8 cellular contexts compared by ENCODE assay signal in genomic region chr6:80338201-80338836, GRCh38.
DNase-seq lines count a peak whose midpoint lies in the region; ATAC-seq and TF ChIP-seq lines count a peak whose summit lies in the region.

No MANE protein-coding gene starts in this region.

- TF ChIP-seq POLR2A in erythroblast (IDR thresholded peaks at IDR 0.05; ENCODE audit: low read length): no peak

- no peak overlapping the region for H3K18ac ChIP-seq in neuronal stem cell (ENCODE audit: low read length)

- H2BK12ac ChIP-seq in neuronal stem cell (ENCODE audit: low read length): no peak overlapping the region

- H3K4me2 ChIP-seq in neuronal stem cell (ENCODE audit: insufficient read depth, low read length, poor library complexity, severe bottlenecking): no peak overlapping the region

- no peak overlapping the region for H3K14ac ChIP-seq in neuronal stem cell (ENCODE audit: low read length)

- no peak overlapping the region for H2BK5ac ChIP-seq in neuronal stem cell (ENCODE audit: low read length)

- H3K79me1 ChIP-seq in neuronal stem cell (ENCODE audit: low read depth, low read length): no peaks in the 10 kb centered on the region

- ATAC-seq in HG02759 (IDR thresholded peaks at IDR 0.05; ENCODE audit: unreplicated experiment) (peak; percentile 95), thoracic aorta (ENCODE audit: insufficient number of reproducible peaks, low FRiP score, low read depth) (no peak)

- peak; percentile 63 for TF ChIP-seq CTCF in thoracic aorta (IDR thresholded peaks at IDR 0.05)

- H2AFZ ChIP-seq in neuronal stem cell (ENCODE audit: low read length): no peak overlapping the region

- H3K4me1 ChIP-seq in neuronal stem cell (ENCODE audit: control insufficient read depth in 2 of 2, insufficient read depth in 1 of 2, low read depth in 1 of 2, low read length in 2 of 2) (peaks cover 2 to 22% of the 10 kb centered on the region in 2 donors), thoracic aorta (ENCODE audit: control insufficient read depth in 1 of 2, low read depth in 2 of 2) (peaks cover 0 to 12% of the 10 kb centered on the region in 2 donors)

- H3K9ac ChIP-seq in neuronal stem cell (ENCODE audit: low read depth, low read length, poor library complexity): no peak overlapping the region

- no peak overlapping the region for H3K4ac ChIP-seq in neuronal stem cell (ENCODE audit: low read length)

- no peak overlapping the region for H4K8ac ChIP-seq in neuronal stem cell (ENCODE audit: low read depth, low read length)

- H2BK120ac ChIP-seq in neuronal stem cell (ENCODE audit: low read depth, low read length): no peak overlapping the region

- H3K36me3 ChIP-seq in neuronal stem cell (replicated peaks in 1 of 2; ENCODE audit: control insufficient read depth in 2 of 2, insufficient read depth in 2 of 2, low read length in 2 of 2) (no peaks in the 10 kb centered on the region), thoracic aorta (no peaks in the 10 kb centered on the region)

- H3K27me3 ChIP-seq in neuronal stem cell (ENCODE audit: control insufficient read depth in 3 of 3, insufficient read depth in 3 of 3, low read depth in 1 of 3, low read length in 3 of 3) (no peaks in the 10 kb centered on the region), thoracic aorta (replicated peaks; ENCODE audit: insufficient read depth) (no peaks in the 10 kb centered on the region)

- no peak overlapping the region for H4K91ac ChIP-seq in neuronal stem cell (ENCODE audit: low read depth, low read length, poor library complexity)

- H3K9me3 ChIP-seq in neuronal stem cell (replicated peaks in 1 of 2; ENCODE audit: control insufficient read depth in 2 of 2, insufficient read depth in 1 of 2, low read depth in 1 of 2, low read length in 2 of 2) (no peaks in the 10 kb centered on the region), thoracic aorta (no peaks in the 10 kb centered on the region)

- H3K4me3 ChIP-seq in neuronal stem cell (ENCODE audit: low read length in 2 of 2) (no peak overlapping the region), thoracic aorta (no peak overlapping the region)

- H2AK5ac ChIP-seq in neuronal stem cell (ENCODE audit: low read depth, low read length): no peak overlapping the region

- no peak overlapping the region for H2BK15ac ChIP-seq in neuronal stem cell (ENCODE audit: low read length)

- H3K23ac ChIP-seq in neuronal stem cell (ENCODE audit: low read depth, low read length, poor library complexity): no peak overlapping the region

- H3K27ac ChIP-seq in neuronal stem cell (replicated peaks; ENCODE audit: low read length) (no peak overlapping the region), thoracic aorta (no peak overlapping the region)

- DNase-seq in NCI-H187 (lab: John Stamatoyannopoulos, UW) (peak; percentile 3 to 30), NCI-H187 treated with DMSO at 0.1 percent for 48 hours (lab: John Stamatoyannopoulos, UW) (no peak), NCI-H2227 treated with DMSO at 0.1 percent for 48 hours (lab: John Stamatoyannopoulos, UW) (peak; percentile 0), erythroblast (lab: John Stamatoyannopoulos, UW) (peak; percentile 72 to 77), neuronal stem cell (ENCODE audit: low spot score) (peak; percentile 77), thoracic aorta (ENCODE audit: low spot score) (no peak)
- peak; percentile 19 to 53 for DNase-seq in activated CD8-positive, alpha-beta memory T cell treated with anti-CD3 and anti-CD28 coated beads for 1 hour (ENCODE audit: extremely low read depth in 1 of 2, low read depth in 1 of 2)

- no CpG with 5 or more reads among the region's 12 CpGs for WGBS in neuronal stem cell (ENCODE audit: extremely low coverage in 2 of 2, insufficient read length in 2 of 2, insufficient replicate concordance in 1 of 2), 2 donors

Comparison
In these comparisons a context has a peak if more than half of its experiments do, and no peak if none do; other contexts are left out.
1. DNase-seq: peak in NCI-H187 (2 of 2), NCI-H2227 treated with DMSO at 0.1 percent for 48 hours (single experiment), activated CD8-positive, alpha-beta memory T cell treated with anti-CD3 and anti-CD28 coated beads for 1 hour (2 of 2), erythroblast (2 of 2) and neuronal stem cell (single experiment); none in NCI-H187 treated with DMSO at 0.1 percent for 48 hours (single experiment) and thoracic aorta (single experiment).